14 cellular contexts compared by ENCODE assay signal in the genomic region with DNA sequence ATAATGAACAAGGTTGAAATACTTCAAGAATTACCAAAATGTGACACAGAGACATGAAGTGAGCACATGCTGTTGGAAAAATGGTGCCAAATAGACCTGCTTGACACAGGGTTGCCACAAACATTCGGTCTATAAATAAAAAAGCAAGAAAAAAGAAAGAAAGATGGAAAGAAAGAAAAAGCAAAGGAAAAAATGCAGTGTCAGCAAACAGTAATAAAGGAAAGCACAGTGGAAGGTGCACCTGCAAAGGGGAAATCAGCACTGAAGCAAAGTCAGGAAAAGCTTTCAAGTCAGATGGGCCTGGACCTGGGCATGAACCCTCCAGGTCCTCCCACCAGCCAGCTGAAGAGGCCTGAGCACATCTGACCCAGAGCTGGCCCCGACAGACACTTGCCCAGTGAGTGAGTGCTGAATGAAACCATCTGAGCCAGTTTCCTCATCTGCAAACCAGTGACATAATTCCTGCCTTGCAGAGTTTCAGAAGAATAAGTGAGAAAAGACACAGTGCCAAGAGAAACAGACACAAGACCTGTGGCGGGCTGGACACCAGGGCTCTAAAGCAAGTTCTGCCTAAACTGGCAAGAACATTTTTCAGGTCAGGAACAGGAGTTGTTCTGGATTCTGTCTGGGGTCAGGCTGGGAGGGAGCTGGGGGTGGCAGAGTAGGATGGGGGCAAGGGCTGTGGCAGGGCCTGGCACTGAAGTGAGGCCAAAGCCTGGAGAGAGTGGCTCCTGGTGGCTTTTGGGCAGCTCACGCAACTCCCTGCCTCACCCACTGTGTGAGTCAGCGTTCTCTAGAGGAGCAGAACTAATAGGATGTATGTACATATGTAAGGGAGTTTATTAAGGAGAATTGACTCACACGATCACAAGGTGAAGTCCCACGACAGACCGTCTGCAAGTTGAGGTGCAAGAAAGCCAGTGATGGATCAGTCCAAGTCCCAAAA. TPM values are rescaled to one million over a fixed set of nuclear protein-coding genes. Genes with fewer than 3 reads are reported as not detected.
DNase-seq lines count a peak whose midpoint lies in the region; ATAC-seq, FAIRE-seq and TF ChIP-seq lines count a peak whose summit lies in the region.
"Had no signal": no experiment of that assay in that cellular context is flagged by ENCODE, and none has a peak within 500 bp of the region (broad histone marks: within the 10 kb centered on the region; RNA-seq: fewer than 3 reads in every experiment).

No MANE protein-coding gene starts in this region.

- no peaks in the 10 kb centered on the region for H3K9me3 ChIP-seq in astrocyte (ENCODE audit: insufficient read depth, low read depth, low read length)

- no peak for DNase-seq in CD14-positive monocyte (ENCODE audit: low spot score)
- peak; percentile 65 for DNase-seq in astrocyte (ENCODE audit: low read depth)
- DNase-seq in hepatic stellate cell (ENCODE audit: low spot score), result peak; percentile 25
- no peak for DNase-seq in RKO (ENCODE audit: low spot score)
- no peak for DNase-seq in HT-29 (ENCODE audit: low spot score)
- DNase-seq: central memory CD4-positive, alpha-beta T cell; NCI-H2029 treated with DMSO at 0.1 percent for 48 hours had no signal

- H3K9me3 Mint-ChIP-seq in CD14-positive monocyte (no peaks in the 10 kb centered on the region), IgD-negative memory B cell (no peaks in the 10 kb centered on the region), astrocyte (ENCODE audit: unreplicated experiment) (peaks cover 12% of the 10 kb centered on the region)
- H3K9me3 Mint-ChIP-seq: neural progenitor cell, type B pancreatic cell had no signal

- TF ChIP-seq CTCF in CD14-positive monocyte (IDR thresholded peaks at IDR 0.05), result no peak
- no peak for TF ChIP-seq CTCF in astrocyte (IDR thresholded peaks at IDR 0.05; ENCODE audit: insufficient read depth, low read depth, low read length)

- H3K27me3 Mint-ChIP-seq in CD14-positive monocyte (ENCODE audit: low read depth in 3 of 3), result peaks cover 1 to 3% (median 3%) of the 10 kb centered on the region in 3 donors
- no peaks in the 10 kb centered on the region for H3K27me3 Mint-ChIP-seq in IgD-negative memory B cell
- H3K27me3 Mint-ChIP-seq in astrocyte (ENCODE audit: low read depth, unreplicated experiment), result peaks cover 49% of the 10 kb centered on the region

- H3K36me3 ChIP-seq in astrocyte (ENCODE audit: insufficient read depth, low read length), result no peaks in the 10 kb centered on the region
- H3K36me3 ChIP-seq: neural progenitor cell had no signal

- H3K4me2 ChIP-seq in astrocyte (ENCODE audit: low read length), result peak overlapping the region; percentile 48
- H3K4me2 ChIP-seq: neural progenitor cell had no signal

- peaks cover 49% of the 10 kb centered on the region for H3K4me1 Mint-ChIP-seq in CD14-positive monocyte
- H3K4me1 Mint-ChIP-seq in IgD-negative memory B cell, result peaks cover 54 to 67% (median 55%) of the 10 kb centered on the region in 3 donors
- H3K4me1 Mint-ChIP-seq in astrocyte (ENCODE audit: low read depth, unreplicated experiment), result no peaks in the 10 kb centered on the region

- H3K27ac ChIP-seq in astrocyte (ENCODE audit: low read depth, low read length), result no peak overlapping the region
- H3K27ac ChIP-seq: HL-60, neural progenitor cell had no signal

- H3K4me3 Mint-ChIP-seq in CD14-positive monocyte (no peak overlapping the region), IgD-negative memory B cell (no peak overlapping the region), astrocyte (ENCODE audit: unreplicated experiment) (no peak overlapping the region)
- H3K4me3 Mint-ChIP-seq: neural progenitor cell, type B pancreatic cell had no signal

- H3K9ac ChIP-seq in astrocyte (ENCODE audit: low read length), result no peak overlapping the region
- H3K9ac ChIP-seq: neural progenitor cell had no signal

- peaks cover 38 to 46% of the 10 kb centered on the region in 2 donors for H3K36me3 Mint-ChIP-seq in CD14-positive monocyte
- peaks cover 8% of the 10 kb centered on the region for H3K36me3 Mint-ChIP-seq in IgD-negative memory B cell
- peaks cover 2% of the 10 kb centered on the region for H3K36me3 Mint-ChIP-seq in astrocyte (ENCODE audit: low read depth, unreplicated experiment)
- H3K36me3 Mint-ChIP-seq: neural progenitor cell, type B pancreatic cell had no signal

- no peak overlapping the region for H3K4me3 ChIP-seq in astrocyte (ENCODE audit: insufficient read depth, low read depth, low read length)
- H3K4me3 ChIP-seq: neural progenitor cell had no signal

- peaks cover 10% of the 10 kb centered on the region for H3K4me1 ChIP-seq in astrocyte (ENCODE audit: insufficient read depth, low read length)

- intact Hi-C loops in CD14-positive monocyte (cut with micrococcal nuclease), result no loop called here

- ATAC-seq in GM21717 (IDR thresholded peaks at IDR 0.05; ENCODE audit: unreplicated experiment) (no peak), GM18868 (IDR thresholded peaks at IDR 0.05; ENCODE audit: unreplicated experiment) (no peak)

- no peaks in the 10 kb centered on the region for H4K20me1 ChIP-seq in astrocyte (ENCODE audit: insufficient read depth, low read length)

- H2AFZ ChIP-seq in astrocyte (ENCODE audit: low read depth, low read length), result no peak overlapping the region
- H2AFZ ChIP-seq: neural progenitor cell had no signal

- H3K27me3 ChIP-seq in astrocyte (ENCODE audit: insufficient read depth, low read length), result peaks cover 9% of the 10 kb centered on the region
- H3K27me3 ChIP-seq: neural progenitor cell had no signal

- no peaks in the 10 kb centered on the region for H3K79me2 ChIP-seq in astrocyte (ENCODE audit: insufficient read depth, low read length)

- H3K27ac Mint-ChIP-seq in CD14-positive monocyte (peak overlapping the region; percentile 46 to 92 (median 68)), IgD-negative memory B cell (peak overlapping the region in 2 of 3 donors; percentile 9 to 80), astrocyte (ENCODE audit: unreplicated experiment) (peak overlapping the region; percentile 13)
- H3K27ac Mint-ChIP-seq: neural progenitor cell, type B pancreatic cell had no signal

- no peak for FAIRE-seq in astrocyte (lab: Jason Lieb, UNC)

RNA-seq across cellular contexts. Expression of a gene that starts 23.9 kb away (rescaled TPM):
- polyA plus RNA-seq in CD14-positive monocyte (10 to 100 TPM in 1 of 2 donors, 1 to 10 TPM in 1; 8.1 to 11.4 TPM), IgD-negative memory B cell (9.3 TPM)
- 4.1 and 5.8 TPM in 2 replicates for total RNA-seq in astrocyte
- 0.66 and 0.89 TPM in 2 replicates for total RNA-seq in HT-29 (2014; rRNA removed; shearing (Covaris generic))

RNA-seq across cellular contexts. Expression of a gene that starts 54.7 kb away (rescaled TPM):
- polyA plus RNA-seq in CD14-positive monocyte (not detected), IgD-negative memory B cell (not detected)
- not detected in 2 replicates for total RNA-seq in astrocyte
- not detected in 2 replicates for total RNA-seq in HT-29 (2014; rRNA removed; shearing (Covaris generic))
- total RNA-seq: activated CD8-positive, alpha-beta memory T cell treated with anti-CD3 and anti-CD28 coated beads for 36 hours had no signal

Comparison
In these comparisons a context has a peak if more than half of its experiments do, and no peak if none do; other contexts are left out.
1. DNase-seq: peak in astrocyte (single experiment) and hepatic stellate cell (single experiment); none in CD14-positive monocyte (single experiment), RKO (single experiment) and HT-29 (single experiment).
2. H3K27ac Mint-ChIP-seq: peak in every context shown above with its lines; median percentile 68 in CD14-positive monocyte; 44 in IgD-negative memory B cell; 13 in astrocyte.